Comparison of ENCODE assay signal across 1 cellular context in the genomic region with DNA sequence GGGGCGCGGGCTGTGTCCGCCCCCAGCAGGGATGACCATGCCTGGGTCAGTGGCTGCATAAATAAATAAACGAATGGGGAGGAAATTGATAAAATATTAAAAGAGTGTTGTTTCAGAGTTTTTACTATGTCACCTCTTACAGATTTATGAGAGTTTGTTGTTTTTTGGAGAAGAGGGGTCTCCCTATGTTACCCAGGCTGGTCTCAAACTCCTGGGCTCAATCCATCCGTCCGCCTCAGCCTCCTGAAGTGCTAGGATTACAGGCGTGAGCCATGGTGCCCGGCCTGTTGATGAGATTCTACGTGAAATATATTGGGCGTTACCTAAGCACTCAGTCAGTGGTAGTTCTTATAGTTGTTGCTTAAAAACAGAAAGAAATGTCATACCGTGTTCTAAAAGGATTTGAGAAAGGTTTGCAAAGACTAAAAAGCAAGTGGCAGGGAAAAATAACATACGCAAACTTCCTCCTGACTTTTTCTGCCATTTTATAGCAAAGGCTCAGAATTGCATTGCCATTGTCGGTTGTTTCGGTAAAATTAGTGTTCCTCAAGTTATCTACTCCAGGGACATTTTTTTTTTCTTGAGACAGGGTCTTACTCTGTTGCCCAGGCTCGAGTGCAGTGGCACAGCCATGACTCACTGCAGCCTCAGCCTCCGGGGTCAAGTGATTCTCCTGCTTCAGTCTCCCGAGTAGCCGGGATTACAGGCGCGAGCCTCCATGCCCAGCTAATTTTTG.
TF ChIP-seq lines count a peak whose summit lies in the region.

No MANE protein-coding gene starts in this region.

TF ChIP-seq in GM12878, 131 proteins besides CTCF, POLR2A, EP300 and RAD21 (continued from another document):
- TF ChIP-seq, protein P1, sequence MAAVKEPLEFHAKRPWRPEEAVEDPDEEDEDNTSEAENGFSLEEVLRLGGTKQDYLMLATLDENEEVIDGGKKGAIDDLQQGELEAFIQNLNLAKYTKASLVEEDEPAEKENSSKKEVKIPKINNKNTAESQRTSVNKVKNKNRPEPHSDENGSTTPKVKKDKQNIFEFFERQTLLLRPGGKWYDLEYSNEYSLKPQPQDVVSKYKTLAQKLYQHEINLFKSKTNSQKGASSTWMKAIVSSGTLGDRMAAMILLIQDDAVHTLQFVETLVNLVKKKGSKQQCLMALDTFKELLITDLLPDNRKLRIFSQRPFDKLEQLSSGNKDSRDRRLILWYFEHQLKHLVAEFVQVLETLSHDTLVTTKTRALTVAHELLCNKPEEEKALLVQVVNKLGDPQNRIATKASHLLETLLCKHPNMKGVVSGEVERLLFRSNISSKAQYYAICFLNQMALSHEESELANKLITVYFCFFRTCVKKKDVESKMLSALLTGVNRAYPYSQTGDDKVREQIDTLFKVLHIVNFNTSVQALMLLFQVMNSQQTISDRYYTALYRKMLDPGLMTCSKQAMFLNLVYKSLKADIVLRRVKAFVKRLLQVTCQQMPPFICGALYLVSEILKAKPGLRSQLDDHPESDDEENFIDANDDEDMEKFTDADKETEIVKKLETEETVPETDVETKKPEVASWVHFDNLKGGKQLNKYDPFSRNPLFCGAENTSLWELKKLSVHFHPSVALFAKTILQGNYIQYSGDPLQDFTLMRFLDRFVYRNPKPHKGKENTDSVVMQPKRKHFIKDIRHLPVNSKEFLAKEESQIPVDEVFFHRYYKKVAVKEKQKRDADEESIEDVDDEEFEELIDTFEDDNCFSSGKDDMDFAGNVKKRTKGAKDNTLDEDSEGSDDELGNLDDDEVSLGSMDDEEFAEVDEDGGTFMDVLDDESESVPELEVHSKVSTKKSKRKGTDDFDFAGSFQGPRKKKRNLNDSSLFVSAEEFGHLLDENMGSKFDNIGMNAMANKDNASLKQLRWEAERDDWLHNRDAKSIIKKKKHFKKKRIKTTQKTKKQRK (IDR thresholded peaks at IDR 0.05; ENCODE audit: low read depth, low read length): no peak
- TF ChIP-seq SREBF1 (IDR thresholded peaks at IDR 0.05; ENCODE audit: low read length): no peak
- TF ChIP-seq, protein P2, sequence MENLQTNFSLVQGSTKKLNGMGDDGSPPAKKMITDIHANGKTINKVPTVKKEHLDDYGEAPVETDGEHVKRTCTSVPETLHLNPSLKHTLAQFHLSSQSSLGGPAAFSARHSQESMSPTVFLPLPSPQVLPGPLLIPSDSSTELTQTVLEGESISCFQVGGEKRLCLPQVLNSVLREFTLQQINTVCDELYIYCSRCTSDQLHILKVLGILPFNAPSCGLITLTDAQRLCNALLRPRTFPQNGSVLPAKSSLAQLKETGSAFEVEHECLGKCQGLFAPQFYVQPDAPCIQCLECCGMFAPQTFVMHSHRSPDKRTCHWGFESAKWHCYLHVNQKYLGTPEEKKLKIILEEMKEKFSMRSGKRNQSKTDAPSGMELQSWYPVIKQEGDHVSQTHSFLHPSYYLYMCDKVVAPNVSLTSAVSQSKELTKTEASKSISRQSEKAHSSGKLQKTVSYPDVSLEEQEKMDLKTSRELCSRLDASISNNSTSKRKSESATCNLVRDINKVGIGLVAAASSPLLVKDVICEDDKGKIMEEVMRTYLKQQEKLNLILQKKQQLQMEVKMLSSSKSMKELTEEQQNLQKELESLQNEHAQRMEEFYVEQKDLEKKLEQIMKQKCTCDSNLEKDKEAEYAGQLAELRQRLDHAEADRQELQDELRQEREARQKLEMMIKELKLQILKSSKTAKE (IDR thresholded peaks at IDR 0.05; ENCODE audit: low read depth, poor library complexity, severe bottlenecking): peak; percentile 34
- no peak for TF ChIP-seq SIN3A (IDR thresholded peaks at IDR 0.05; ENCODE audit: low read depth, low read length)
- no peak for TF ChIP-seq CREM (IDR thresholded peaks at IDR 0.05; ENCODE audit: low read depth)
- no peak for TF ChIP-seq ZSCAN29 (IDR thresholded peaks at IDR 0.05)
- TF ChIP-seq MTA3 (IDR thresholded peaks at IDR 0.05; ENCODE audit: borderline replicate concordance, low read length): peak; percentile 45; the same call in 1 of the 2 replicates
- no peak for TF ChIP-seq GABPA (IDR thresholded peaks at IDR 0.05; ENCODE audit: low read depth)
- TF ChIP-seq, protein P3, sequence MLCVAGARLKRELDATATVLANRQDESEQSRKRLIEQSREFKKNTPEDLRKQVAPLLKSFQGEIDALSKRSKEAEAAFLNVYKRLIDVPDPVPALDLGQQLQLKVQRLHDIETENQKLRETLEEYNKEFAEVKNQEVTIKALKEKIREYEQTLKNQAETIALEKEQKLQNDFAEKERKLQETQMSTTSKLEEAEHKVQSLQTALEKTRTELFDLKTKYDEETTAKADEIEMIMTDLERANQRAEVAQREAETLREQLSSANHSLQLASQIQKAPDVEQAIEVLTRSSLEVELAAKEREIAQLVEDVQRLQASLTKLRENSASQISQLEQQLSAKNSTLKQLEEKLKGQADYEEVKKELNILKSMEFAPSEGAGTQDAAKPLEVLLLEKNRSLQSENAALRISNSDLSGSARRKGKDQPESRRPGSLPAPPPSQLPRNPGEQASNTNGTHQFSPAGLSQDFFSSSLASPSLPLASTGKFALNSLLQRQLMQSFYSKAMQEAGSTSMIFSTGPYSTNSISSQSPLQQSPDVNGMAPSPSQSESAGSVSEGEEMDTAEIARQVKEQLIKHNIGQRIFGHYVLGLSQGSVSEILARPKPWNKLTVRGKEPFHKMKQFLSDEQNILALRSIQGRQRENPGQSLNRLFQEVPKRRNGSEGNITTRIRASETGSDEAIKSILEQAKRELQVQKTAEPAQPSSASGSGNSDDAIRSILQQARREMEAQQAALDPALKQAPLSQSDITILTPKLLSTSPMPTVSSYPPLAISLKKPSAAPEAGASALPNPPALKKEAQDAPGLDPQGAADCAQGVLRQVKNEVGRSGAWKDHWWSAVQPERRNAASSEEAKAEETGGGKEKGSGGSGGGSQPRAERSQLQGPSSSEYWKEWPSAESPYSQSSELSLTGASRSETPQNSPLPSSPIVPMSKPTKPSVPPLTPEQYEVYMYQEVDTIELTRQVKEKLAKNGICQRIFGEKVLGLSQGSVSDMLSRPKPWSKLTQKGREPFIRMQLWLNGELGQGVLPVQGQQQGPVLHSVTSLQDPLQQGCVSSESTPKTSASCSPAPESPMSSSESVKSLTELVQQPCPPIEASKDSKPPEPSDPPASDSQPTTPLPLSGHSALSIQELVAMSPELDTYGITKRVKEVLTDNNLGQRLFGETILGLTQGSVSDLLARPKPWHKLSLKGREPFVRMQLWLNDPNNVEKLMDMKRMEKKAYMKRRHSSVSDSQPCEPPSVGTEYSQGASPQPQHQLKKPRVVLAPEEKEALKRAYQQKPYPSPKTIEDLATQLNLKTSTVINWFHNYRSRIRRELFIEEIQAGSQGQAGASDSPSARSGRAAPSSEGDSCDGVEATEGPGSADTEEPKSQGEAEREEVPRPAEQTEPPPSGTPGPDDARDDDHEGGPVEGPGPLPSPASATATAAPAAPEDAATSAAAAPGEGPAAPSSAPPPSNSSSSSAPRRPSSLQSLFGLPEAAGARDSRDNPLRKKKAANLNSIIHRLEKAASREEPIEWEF (IDR thresholded peaks at IDR 0.05; ENCODE audit: insufficient replicate concordance, low read depth, low read length): no peak
- TF ChIP-seq TCF3 (IDR thresholded peaks at IDR 0.05; ENCODE audit: borderline replicate concordance, insufficient read depth, low read depth, low read length): no peak
- no peak for TF ChIP-seq ESRRA (IDR thresholded peaks at IDR 0.05; ENCODE audit: low read length)
- TF ChIP-seq, protein P4, sequence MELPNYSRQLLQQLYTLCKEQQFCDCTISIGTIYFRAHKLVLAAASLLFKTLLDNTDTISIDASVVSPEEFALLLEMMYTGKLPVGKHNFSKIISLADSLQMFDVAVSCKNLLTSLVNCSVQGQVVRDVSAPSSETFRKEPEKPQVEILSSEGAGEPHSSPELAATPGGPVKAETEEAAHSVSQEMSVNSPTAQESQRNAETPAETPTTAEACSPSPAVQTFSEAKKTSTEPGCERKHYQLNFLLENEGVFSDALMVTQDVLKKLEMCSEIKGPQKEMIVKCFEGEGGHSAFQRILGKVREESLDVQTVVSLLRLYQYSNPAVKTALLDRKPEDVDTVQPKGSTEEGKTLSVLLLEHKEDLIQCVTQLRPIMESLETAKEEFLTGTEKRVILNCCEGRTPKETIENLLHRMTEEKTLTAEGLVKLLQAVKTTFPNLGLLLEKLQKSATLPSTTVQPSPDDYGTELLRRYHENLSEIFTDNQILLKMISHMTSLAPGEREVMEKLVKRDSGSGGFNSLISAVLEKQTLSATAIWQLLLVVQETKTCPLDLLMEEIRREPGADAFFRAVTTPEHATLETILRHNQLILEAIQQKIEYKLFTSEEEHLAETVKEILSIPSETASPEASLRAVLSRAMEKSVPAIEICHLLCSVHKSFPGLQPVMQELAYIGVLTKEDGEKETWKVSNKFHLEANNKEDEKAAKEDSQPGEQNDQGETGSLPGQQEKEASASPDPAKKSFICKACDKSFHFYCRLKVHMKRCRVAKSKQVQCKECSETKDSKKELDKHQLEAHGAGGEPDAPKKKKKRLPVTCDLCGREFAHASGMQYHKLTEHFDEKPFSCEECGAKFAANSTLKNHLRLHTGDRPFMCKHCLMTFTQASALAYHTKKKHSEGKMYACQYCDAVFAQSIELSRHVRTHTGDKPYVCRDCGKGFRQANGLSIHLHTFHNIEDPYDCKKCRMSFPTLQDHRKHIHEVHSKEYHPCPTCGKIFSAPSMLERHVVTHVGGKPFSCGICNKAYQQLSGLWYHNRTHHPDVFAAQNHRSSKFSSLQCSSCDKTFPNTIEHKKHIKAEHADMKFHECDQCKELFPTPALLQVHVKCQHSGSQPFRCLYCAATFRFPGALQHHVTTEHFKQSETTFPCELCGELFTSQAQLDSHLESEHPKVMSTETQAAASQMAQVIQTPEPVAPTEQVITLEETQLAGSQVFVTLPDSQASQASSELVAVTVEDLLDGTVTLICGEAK (IDR thresholded peaks at IDR 0.05; ENCODE audit: borderline replicate concordance): peak; percentile 27; the same call in 1 of the 2 replicates
